Comparison of ENCODE assay signal across 8 cellular contexts in the genomic region with DNA sequence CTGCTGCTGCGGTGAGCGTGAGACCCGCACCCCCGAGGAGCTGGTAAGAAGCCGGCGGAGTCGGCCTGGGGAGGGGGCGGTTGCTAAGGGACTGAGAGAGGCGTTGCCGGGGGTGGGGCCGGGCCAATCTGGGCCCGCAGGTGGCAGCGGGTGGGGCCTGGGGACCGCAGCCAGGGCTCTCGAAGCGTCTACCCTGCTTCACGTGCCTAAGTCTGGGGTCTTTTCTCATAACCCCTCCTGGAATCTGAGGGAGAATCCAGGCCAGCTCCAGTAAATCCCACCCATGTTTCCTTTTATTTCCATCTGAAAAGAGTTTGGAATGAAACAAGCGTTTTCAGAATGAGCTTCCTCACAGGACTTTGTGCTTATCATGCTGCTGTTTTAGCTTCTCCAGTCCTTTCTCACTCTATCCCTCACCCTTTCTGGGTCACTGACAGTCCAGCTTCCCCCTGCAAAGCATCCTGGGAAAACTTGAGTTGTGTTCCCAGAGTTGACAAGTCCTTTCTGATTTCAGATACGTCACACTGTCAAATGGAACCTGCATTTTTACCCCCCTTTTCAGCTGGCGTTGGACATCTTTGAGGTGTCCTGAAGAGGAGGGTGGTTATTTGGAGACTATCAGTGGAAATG. TPM values are rescaled to one million over a fixed set of nuclear protein-coding genes. Genes with fewer than 3 reads are reported as not detected.
A peak's percentile ranks its signal among the peaks of the same experiment; 100 is the strongest.
DNase-seq lines count a peak whose midpoint lies in the region; ATAC-seq and TF ChIP-seq lines count a peak whose summit lies in the region.

No MANE protein-coding gene starts in this region.

- peak overlapping the region; percentile 98 for H3K27ac Mint-ChIP-seq in Calu3 (ENCODE audit: unreplicated experiment)
- peak overlapping the region; percentile 96 for H3K27ac Mint-ChIP-seq in T-helper 17 cell

- peaks cover 7% of the 10 kb centered on the region for H3K4me1 ChIP-seq in fibroblast of lung (ENCODE audit: control insufficient read depth, extremely low read depth, insufficient read depth, low read length)

- H3K79me2 ChIP-seq in fibroblast of lung (ENCODE audit: control insufficient read depth, insufficient read depth, low read length) (peaks cover 56% of the 10 kb centered on the region), neural cell (replicated peaks; ENCODE audit: insufficient read depth, low read length) (peaks cover 48% of the 10 kb centered on the region)

- no peak for TF ChIP-seq RAD21 in neural cell (conservative IDR thresholded peaks at IDR 0.05)

- DNase-seq in Calu3 (no peak), T-helper 17 cell (peak in 1 of 3 donors; percentile 73), fibroblast of lung (ENCODE audit: low read depth in 2 of 2) (peak in 1 of 2 donors; percentile 24), HuH-7.5 (ENCODE audit: low spot score) (no peak)
- no peak for DNase-seq in central memory CD4-positive, alpha-beta T cell

- no TSS peak for BruUV-seq in Calu3 (replicated peaks; lab: Mats Ljungman, UMichigan)

- H3K36me3 Mint-ChIP-seq in Calu3 (ENCODE audit: insufficient read depth, unreplicated experiment) (peaks cover 56% of the 10 kb centered on the region), T-helper 17 cell (ENCODE audit: low read depth) (no peaks in the 10 kb centered on the region)

- H3F3A ChIP-seq in neural cell (ENCODE audit: insufficient read depth, low read length, poor library complexity, severe bottlenecking): no peaks in the 10 kb centered on the region

- H3K27me3 Mint-ChIP-seq in Calu3 (ENCODE audit: unreplicated experiment) (no peaks in the 10 kb centered on the region), T-helper 17 cell (no peaks in the 10 kb centered on the region)

- H3K9ac ChIP-seq in fibroblast of lung (ENCODE audit: insufficient read depth, low read length) (peak overlapping the region; percentile 77), neural cell (ENCODE audit: low read length) (peak overlapping the region; percentile 93)

- peak overlapping the region; percentile 95 for H3K4me3 Mint-ChIP-seq in Calu3 (ENCODE audit: low read depth, unreplicated experiment)
- H3K4me3 Mint-ChIP-seq in T-helper 17 cell: peak overlapping the region; percentile 99

- TF ChIP-seq CTCF in Calu3 (IDR thresholded peaks at IDR 0.05; ENCODE audit: unreplicated experiment): no peak
- no peak for TF ChIP-seq CTCF in fibroblast of lung (conservative IDR thresholded peaks at IDR 0.05 in 1 of 2, IDR thresholded peaks at IDR 0.05 in 1 of 2; ENCODE audit: low read depth in 1 of 2, low read length in 2 of 2)
- TF ChIP-seq CTCF in neural cell (IDR thresholded peaks at IDR 0.05; ENCODE audit: poor library complexity, severe bottlenecking): no peak

- H3K4me2 ChIP-seq in fibroblast of lung (ENCODE audit: extremely low read depth, insufficient read depth, low read length): peak overlapping the region; percentile 100
- peak overlapping the region; percentile 99 for H3K4me2 ChIP-seq in neural cell (ENCODE audit: low read length)

- H3K9me3 Mint-ChIP-seq in Calu3 (ENCODE audit: low read depth, unreplicated experiment): no peaks in the 10 kb centered on the region

- H3K9me2 ChIP-seq in neural cell (ENCODE audit: insufficient read depth, low read length): no peaks in the 10 kb centered on the region

- no peak for TF ChIP-seq EP300 in neural cell (conservative IDR thresholded peaks at IDR 0.05; ENCODE audit: poor library complexity, severe bottlenecking)

- CTCF ChIA-PET in Calu3 (lab: Charles Lee): interaction anchor here (0.6 to 1.3 kb wide), 4 partner anchors 19 to 353 kb away, joined by 3 to 4 read pairs (median 4); no protein-coding TSS in a partner anchor

- H3K27ac ChIP-seq in fibroblast of lung (ENCODE audit: insufficient read depth, low read length): peak overlapping the region; percentile 82
- peak overlapping the region; percentile 86 for H3K27ac ChIP-seq in neural cell (ENCODE audit: low read length)

- peak overlapping the region; percentile 79 to 99 (median 86) for H3K4me3 ChIP-seq in fibroblast of lung (replicated peaks in 1 of 4; ENCODE audit: control extremely low read depth in 1 of 4, insufficient read depth in 1 of 4, low read depth in 3 of 4, low read length in 4 of 4)
- peak overlapping the region; percentile 99 for H3K4me3 ChIP-seq in neural cell (ENCODE audit: low read length)

- H2AFZ ChIP-seq in fibroblast of lung (ENCODE audit: low read length): peak overlapping the region; percentile 69
- H2AFZ ChIP-seq in neural cell (ENCODE audit: low read depth, low read length): peak overlapping the region; percentile 74

- intact Hi-C loops in Calu3 (cut with micrococcal nuclease; ENCODE audit: unreplicated experiment): no loop called here

- H3K36me3 ChIP-seq in fibroblast of lung (ENCODE audit: control insufficient read depth, insufficient read depth, low read length) (peaks cover 1% of the 10 kb centered on the region), neural cell (ENCODE audit: insufficient read depth, low read length) (no peaks in the 10 kb centered on the region)

- H4K20me1 ChIP-seq in fibroblast of lung (ENCODE audit: control insufficient read depth, extremely low read depth, insufficient read depth, low read length): no peaks in the 10 kb centered on the region
- H4K20me1 ChIP-seq in neural cell (ENCODE audit: insufficient read depth): no peaks in the 10 kb centered on the region

- H3K27me3 ChIP-seq in fibroblast of lung (ENCODE audit: control insufficient read depth, insufficient read depth, low read length): no peaks in the 10 kb centered on the region
- H3K27me3 ChIP-seq in neural cell (ENCODE audit: insufficient read depth, low read depth, low read length): no peaks in the 10 kb centered on the region

- H3K4me1 Mint-ChIP-seq in Calu3 (ENCODE audit: low read depth, unreplicated experiment) (peaks cover 22% of the 10 kb centered on the region), T-helper 17 cell (peaks cover 32% of the 10 kb centered on the region)

- H3K9me3 ChIP-seq in T-helper 17 cell (ENCODE audit: control insufficient read depth, low read length, poor library complexity, severe bottlenecking) (no peaks in the 10 kb centered on the region), fibroblast of lung (ENCODE audit: control insufficient read depth, insufficient read depth, low read depth, low read length) (no peaks in the 10 kb centered on the region), neural cell (ENCODE audit: low read length) (no peaks in the 10 kb centered on the region)

- ATAC-seq in GM19328 (IDR thresholded peaks at IDR 0.05; ENCODE audit: unreplicated experiment) (peak; percentile 40), HG03342 (IDR thresholded peaks at IDR 0.05; ENCODE audit: unreplicated experiment) (peak; percentile 33), T-helper 17 cell (peak; percentile 75)

TF ChIP-seq in neural cell, 6 proteins besides CTCF, POLR2A, EP300 and RAD21:
- no peak for TF ChIP-seq MXI1 (conservative IDR thresholded peaks at IDR 0.05; ENCODE audit: poor library complexity, severe bottlenecking)
- no peak for TF ChIP-seq EZH2 (IDR thresholded peaks at IDR 0.05; ENCODE audit: borderline replicate concordance, insufficient read depth, low read length, poor library complexity, severe bottlenecking)
- no peak for TF ChIP-seq POLR2AphosphoS5 (IDR thresholded peaks at IDR 0.05)

RNA-seq across cellular contexts. Expression of a gene that starts 0.4 kb away (rescaled TPM):
- 17.4 and 23.6 TPM in 2 replicates for total RNA-seq in Calu3 (2022)
- total RNA-seq in T-helper 17 cell: 10 to 100 TPM; 11.7 to 13.8 TPM
- 10.3 and 19.3 TPM in 2 replicates for total RNA-seq in fibroblast of lung
- 13.8 and 15.3 TPM in 2 replicates for polyA plus RNA-seq in fibroblast of lung
- 11.1 and 12.9 TPM in 2 replicates for polyA plus RNA-seq in fibroblast of lung (2012)
- polyA minus RNA-seq in fibroblast of lung (ENCODE audit: low replicate concordance): 18.6 and 24.6 TPM in 2 replicates
- polyA plus RNA-seq in neural cell: 12.5 and 15.6 TPM in 2 replicates
- polyA minus RNA-seq in neural cell: 20.9 and 21.3 TPM in 2 replicates

RNA-seq across cellular contexts. Expression of a gene that starts 0.7 kb away (rescaled TPM):
- 16.4 and 21.0 TPM in 2 replicates for total RNA-seq in Calu3 (2022)
- 10 to 100 TPM; 31.5 to 35.1 TPM for total RNA-seq in T-helper 17 cell
- 56.5 and 87.4 TPM in 2 replicates for total RNA-seq in fibroblast of lung
- polyA plus RNA-seq in fibroblast of lung: 13.3 and 16.3 TPM in 2 replicates
- 11.6 and 15.4 TPM in 2 replicates for polyA plus RNA-seq in fibroblast of lung (2012)
- polyA minus RNA-seq in fibroblast of lung (ENCODE audit: low replicate concordance): 56.7 and 59.5 TPM in 2 replicates
- polyA plus RNA-seq in neural cell: 21.2 and 25.8 TPM in 2 replicates
- polyA minus RNA-seq in neural cell: 57.5 and 59.6 TPM in 2 replicates

RNA-seq across cellular contexts. Expression of a gene that starts 41.2 kb away (rescaled TPM):
- not detected in 2 replicates for total RNA-seq in Calu3 (2022)
- total RNA-seq in T-helper 17 cell: not detected
- not detected in 2 replicates for total RNA-seq in fibroblast of lung
- not detected in 2 replicates for polyA plus RNA-seq in fibroblast of lung
- polyA plus RNA-seq in fibroblast of lung (2012): 0.17 and 0.25 TPM in 2 replicates
- not detected in 2 replicates for polyA minus RNA-seq in fibroblast of lung (ENCODE audit: low replicate concordance)
- not detected in 2 replicates for polyA plus RNA-seq in neural cell
- polyA minus RNA-seq in neural cell: not detected in 2 replicates

RNA-seq across cellular contexts. Expression of a gene that starts 44.4 kb away (rescaled TPM):
- total RNA-seq in Calu3 (2022) (not detected in 2 replicates), T-helper 17 cell (under 1 TPM in 1 of 2 donors, not detected in 1; 0.13 TPM), fibroblast of lung (0.99 and 1.3 TPM in 2 replicates)
- polyA plus RNA-seq in fibroblast of lung (0.28 and 0.39 TPM in 2 replicates), neural cell (not detected in 2 replicates)
- polyA plus RNA-seq in fibroblast of lung (2012): 0.38 and 1.5 TPM in 2 replicates
- polyA minus RNA-seq in fibroblast of lung (ENCODE audit: low replicate concordance) (0.47 and 0.48 TPM in 2 replicates), neural cell (not detected in 2 replicates)

RNA-seq across cellular contexts. Expression of a gene that starts 52.3 kb away (rescaled TPM):
- not detected in 2 replicates for total RNA-seq in Calu3 (2022)
- total RNA-seq in T-helper 17 cell: not detected
- total RNA-seq in fibroblast of lung: not detected in 2 replicates
- not detected in 2 replicates for polyA plus RNA-seq in fibroblast of lung
- not detected in 2 replicates for polyA plus RNA-seq in fibroblast of lung (2012)
- not detected in 2 replicates for polyA minus RNA-seq in fibroblast of lung (ENCODE audit: low replicate concordance)
- not detected in 2 replicates for polyA plus RNA-seq in neural cell
- polyA minus RNA-seq in neural cell: not detected in 2 replicates
